ENCODE assay signal across 9 cellular contexts in the genomic region with DNA sequence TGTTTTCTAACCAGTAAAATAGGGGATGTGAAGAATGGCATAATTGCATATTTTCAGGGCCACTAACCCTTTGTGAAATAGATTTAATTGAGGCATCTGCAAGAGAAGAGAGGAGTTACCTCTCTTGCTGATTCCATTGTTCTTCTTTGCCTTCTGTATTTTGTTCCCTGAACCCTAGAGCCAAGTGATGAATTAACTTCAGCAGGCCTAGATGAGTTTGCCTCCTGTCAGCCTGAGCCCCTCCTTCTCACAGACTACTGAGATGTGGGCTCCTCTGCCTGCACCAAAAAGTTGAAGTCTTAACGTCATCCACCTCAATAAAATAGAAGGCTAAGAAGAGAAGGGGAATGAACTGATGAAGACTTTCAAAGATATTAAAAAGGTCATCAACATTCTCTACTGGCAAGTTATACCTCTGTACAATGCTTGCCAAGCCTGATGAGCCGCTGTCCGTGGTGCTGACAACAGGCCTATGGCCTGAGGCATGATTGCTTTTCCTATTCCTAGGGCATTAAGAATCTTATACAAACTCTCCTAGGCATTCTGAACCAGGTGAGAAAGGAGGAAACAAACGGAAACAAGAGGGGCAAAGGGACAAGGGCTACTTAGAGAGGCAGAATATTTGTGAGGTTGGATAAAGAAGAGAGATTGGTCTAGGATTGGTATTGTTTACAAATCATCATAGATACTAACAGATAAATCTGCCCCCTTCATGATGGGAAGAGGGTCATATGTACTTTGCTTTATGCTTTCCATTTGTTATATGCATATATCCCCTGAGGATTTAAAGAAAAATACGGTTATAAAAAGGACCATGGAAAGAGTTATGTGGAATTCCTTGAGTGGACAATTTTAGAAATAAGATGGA. TPM values are rescaled to one million over a fixed set of nuclear protein-coding genes. Genes with fewer than 3 reads are reported as not detected.
DNase-seq lines count a peak whose midpoint lies in the region; ATAC-seq and TF ChIP-seq lines count a peak whose summit lies in the region.
"Had no signal": no experiment of that assay in that cellular context is flagged by ENCODE, and none has a peak within 500 bp of the region (broad histone marks: within the 10 kb centered on the region; RNA-seq: fewer than 3 reads in every experiment).

No MANE protein-coding gene starts in this region.

- H3K27me3 Mint-ChIP-seq in progenitor cell of endocrine pancreas = no peaks in the 10 kb centered on the region

- peaks cover 11% of the 10 kb centered on the region for H3K9me3 Mint-ChIP-seq in progenitor cell of endocrine pancreas (ENCODE audit: low read depth)
- H3K9me3 Mint-ChIP-seq: central memory CD8-positive, alpha-beta T cell had no signal

- no peak for ATAC-seq in GM18519 (IDR thresholded peaks at IDR 0.05; ENCODE audit: low FRiP score, unreplicated experiment)

- no peaks in the 10 kb centered on the region for H3K4me1 ChIP-seq in vagina

- TF ChIP-seq CTCF in progenitor cell of endocrine pancreas (IDR thresholded peaks at IDR 0.05; ENCODE audit: unreplicated experiment) = no peak
- TF ChIP-seq CTCF in vagina (IDR thresholded peaks at IDR 0.05) = no peak

- no peak overlapping the region for H3K27ac ChIP-seq in vagina

- peak overlapping the region; percentile 90 for H3K27ac Mint-ChIP-seq in progenitor cell of endocrine pancreas

- no peaks in the 10 kb centered on the region for H3K9me3 ChIP-seq in vagina

- H3K36me3 Mint-ChIP-seq in progenitor cell of endocrine pancreas (ENCODE audit: insufficient read depth) = peaks cover 5% of the 10 kb centered on the region

- no peak for TF ChIP-seq POLR2A in vagina (IDR thresholded peaks at IDR 0.05)

- H3K4me3 ChIP-seq in vagina = no peak overlapping the region

- peaks cover 30% of the 10 kb centered on the region for H3K4me1 Mint-ChIP-seq in progenitor cell of endocrine pancreas (ENCODE audit: low read depth)
- H3K4me1 Mint-ChIP-seq: central memory CD8-positive, alpha-beta T cell had no signal

- H3K4me3 Mint-ChIP-seq in progenitor cell of endocrine pancreas (ENCODE audit: low read depth) = no peak overlapping the region
- H3K4me3 Mint-ChIP-seq: central memory CD8-positive, alpha-beta T cell had no signal

- DNase-seq in HCEC 1CT (peak; percentile 6), dermis microvascular lymphatic vessel endothelial cell (ENCODE audit: low read depth in 2 of 2) (peak; percentile 10 to 39), progenitor cell of endocrine pancreas (ENCODE audit: low spot score, unreplicated experiment) (peak; percentile 68), SKM-1 (lab: John Stamatoyannopoulos, UW; ENCODE audit: unreplicated experiment) (no peak), vagina (ENCODE audit: extremely low spot score in 2 of 2) (no peak), T-helper 9 cell (no peak)

- H3K27me3 ChIP-seq in vagina = no peaks in the 10 kb centered on the region

- no peaks in the 10 kb centered on the region for H3K36me3 ChIP-seq in vagina

- intact Hi-C loops in vagina (cut with DNase I) = no loop called here

TF ChIP-seq in PFSK-1, 5 proteins besides CTCF, POLR2A, EP300 and RAD21:
- TF ChIP-seq, protein P1, sequence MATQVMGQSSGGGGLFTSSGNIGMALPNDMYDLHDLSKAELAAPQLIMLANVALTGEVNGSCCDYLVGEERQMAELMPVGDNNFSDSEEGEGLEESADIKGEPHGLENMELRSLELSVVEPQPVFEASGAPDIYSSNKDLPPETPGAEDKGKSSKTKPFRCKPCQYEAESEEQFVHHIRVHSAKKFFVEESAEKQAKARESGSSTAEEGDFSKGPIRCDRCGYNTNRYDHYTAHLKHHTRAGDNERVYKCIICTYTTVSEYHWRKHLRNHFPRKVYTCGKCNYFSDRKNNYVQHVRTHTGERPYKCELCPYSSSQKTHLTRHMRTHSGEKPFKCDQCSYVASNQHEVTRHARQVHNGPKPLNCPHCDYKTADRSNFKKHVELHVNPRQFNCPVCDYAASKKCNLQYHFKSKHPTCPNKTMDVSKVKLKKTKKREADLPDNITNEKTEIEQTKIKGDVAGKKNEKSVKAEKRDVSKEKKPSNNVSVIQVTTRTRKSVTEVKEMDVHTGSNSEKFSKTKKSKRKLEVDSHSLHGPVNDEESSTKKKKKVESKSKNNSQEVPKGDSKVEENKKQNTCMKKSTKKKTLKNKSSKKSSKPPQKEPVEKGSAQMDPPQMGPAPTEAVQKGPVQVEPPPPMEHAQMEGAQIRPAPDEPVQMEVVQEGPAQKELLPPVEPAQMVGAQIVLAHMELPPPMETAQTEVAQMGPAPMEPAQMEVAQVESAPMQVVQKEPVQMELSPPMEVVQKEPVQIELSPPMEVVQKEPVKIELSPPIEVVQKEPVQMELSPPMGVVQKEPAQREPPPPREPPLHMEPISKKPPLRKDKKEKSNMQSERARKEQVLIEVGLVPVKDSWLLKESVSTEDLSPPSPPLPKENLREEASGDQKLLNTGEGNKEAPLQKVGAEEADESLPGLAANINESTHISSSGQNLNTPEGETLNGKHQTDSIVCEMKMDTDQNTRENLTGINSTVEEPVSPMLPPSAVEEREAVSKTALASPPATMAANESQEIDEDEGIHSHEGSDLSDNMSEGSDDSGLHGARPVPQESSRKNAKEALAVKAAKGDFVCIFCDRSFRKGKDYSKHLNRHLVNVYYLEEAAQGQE (IDR thresholded peaks at IDR 0.05; ENCODE audit: insufficient read depth in 1 of 2, low read depth in 2 of 2, low read length in 2 of 2) = peak; percentile 89 to 99
- TF ChIP-seq POLR2AphosphoS5 (IDR thresholded peaks at IDR 0.05; ENCODE audit: low read depth, low read length) = no peak
- no peak for TF ChIP-seq TAF1 (IDR thresholded peaks at IDR 0.05; ENCODE audit: borderline replicate concordance, insufficient read depth, low read length)
- no peak for TF ChIP-seq FOXP2 (optimal IDR thresholded peaks at IDR 0.05; ENCODE audit: borderline replicate concordance, extremely low read depth, extremely low read length, insufficient read depth)
TF ChIP-seq in PFSK-1: peak in this region for 1.

RNA-seq across cellular contexts. Expression of a gene that starts 46.8 kb away (rescaled TPM):
- not detected for polyA plus RNA-seq in PFSK-1 (2012; ENCODE audit: insufficient read length, low read depth)
- total RNA-seq in dermis microvascular lymphatic vessel endothelial cell (0.13 and 0.38 TPM in 2 replicates), progenitor cell of endocrine pancreas (1,528 and 1,533 TPM in 2 replicates), vagina (86.9 TPM)

Comparison
In these comparisons a context has a peak if more than half of its experiments do, and no peak if none do; other contexts are left out.
1. DNase-seq: peak in HCEC 1CT (single experiment), dermis microvascular lymphatic vessel endothelial cell (2 of 2) and progenitor cell of endocrine pancreas (single experiment); none in SKM-1 (single experiment), vagina (0 of 2) and T-helper 9 cell (single experiment).
2. RNA of a gene that starts 46.8 kb away (total RNA-seq): 1,528 to 1,533 TPM in progenitor cell of endocrine pancreas and 86.9 TPM in vagina (single experiment); 0.13 to 0.38 TPM in dermis microvascular lymphatic vessel endothelial cell; every median in the first group is over 10 times any median in the second.